In the genomic region with DNA sequence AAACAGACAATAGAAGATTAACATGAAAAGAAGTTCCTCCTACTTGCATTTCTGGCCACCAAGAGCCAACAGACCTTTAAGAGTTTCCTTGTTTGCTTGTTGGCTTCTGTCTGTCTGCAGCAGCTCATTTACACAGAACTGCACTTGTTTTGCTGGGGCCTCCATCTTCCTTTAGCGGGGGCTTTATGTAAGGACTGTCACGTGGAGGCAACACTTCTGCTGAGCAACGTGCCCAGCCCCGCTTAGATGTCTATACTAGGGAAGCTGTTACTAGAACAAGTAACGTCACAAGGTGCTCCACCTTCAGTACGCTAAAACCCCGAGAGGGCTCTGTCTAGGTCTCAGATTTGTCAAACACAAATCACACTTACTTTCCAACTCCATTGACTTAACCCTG, we compare ENCODE assay signal across 22 cellular contexts.
DNase-seq lines count a peak whose midpoint lies in the region; ATAC-seq and TF ChIP-seq lines count a peak whose summit lies in the region.
"Had no signal": no experiment of that assay in that cellular context is flagged by ENCODE, and none has a peak within 500 bp of the region (broad histone marks: within the 10 kb centered on the region; RNA-seq: fewer than 3 reads in every experiment).

No MANE protein-coding gene starts in this region.

- no peaks in the 10 kb centered on the region for H4K20me1 ChIP-seq in neural progenitor cell (ENCODE audit: low read depth)

- no peaks in the 10 kb centered on the region for H3K9me3 Mint-ChIP-seq in neural progenitor cell
- H3K9me3 Mint-ChIP-seq in activated CD4-positive, alpha-beta T cell treated with anti-CD3 and anti-CD28 coated beads, Interleukin-2, amount 10 ng/mL, durations not matched to agents 24 days and 14 days, result no peaks in the 10 kb centered on the region
- H3K9me3 Mint-ChIP-seq: IgD-negative memory B cell had no signal

- no peaks in the 10 kb centered on the region for H3F3A ChIP-seq in neural progenitor cell (ENCODE audit: low read depth)

- H3K4me1 ChIP-seq in neural progenitor cell (peaks cover 8% of the 10 kb centered on the region), mucosa of descending colon (ENCODE audit: low read depth) (no peaks in the 10 kb centered on the region)
- no peaks in the 10 kb centered on the region for H3K4me1 ChIP-seq in effector memory CD4-positive, alpha-beta T cell (ENCODE audit: control insufficient read depth, insufficient read depth, low read length, poor library complexity, severe bottlenecking)

- ATAC-seq in mucosa of descending colon, result no peak
- ATAC-seq: HCT116, Panc1 had no signal

- intact Hi-C loops in mucosa of descending colon (cut with DNase I, micrococcal nuclease), result no loop called here
- intact Hi-C loops in activated CD4-positive, alpha-beta T cell treated with anti-CD3 and anti-CD28 coated beads, Interleukin-2, amount 10 ng/mL, durations not matched to agents 24 days and 14 days (cut with micrococcal nuclease), result no loop called here

- peaks cover 35% of the 10 kb centered on the region for H3K27me3 ChIP-seq in neural progenitor cell
- no peaks in the 10 kb centered on the region for H3K27me3 ChIP-seq in effector memory CD4-positive, alpha-beta T cell (replicated peaks; ENCODE audit: control insufficient read depth, insufficient read depth, low read length, poor library complexity, severe bottlenecking)

- DNase-seq in DMS153 (lab: John Stamatoyannopoulos, UW) (peak; percentile 13), DMS153 treated with DMSO at 0.1 percent for 48 hours (lab: John Stamatoyannopoulos, UW; ENCODE audit: unreplicated experiment) (no peak), neural progenitor cell (ENCODE audit: low spot score) (no peak), mucosa of descending colon (no peak)
- DNase-seq in activated CD4-positive, alpha-beta T cell treated with anti-CD3 and anti-CD28 coated beads, Interleukin-2, amount 10 ng/mL, durations not matched to agents 24 days and 14 days, result no peak
- DNase-seq in effector memory CD4-positive, alpha-beta T cell, result no peak
- DNase-seq: CD4-positive, CD25-positive, alpha-beta regulatory T cell; DMS53; GOT3; MM.1S; NCI-H2029; NCI-H2171; NCI-H446; NCI-H69; SHP77 had no signal

- no peak overlapping the region for H3K4me3 Mint-ChIP-seq in neural progenitor cell
- H3K4me3 Mint-ChIP-seq in activated CD4-positive, alpha-beta T cell treated with anti-CD3 and anti-CD28 coated beads, Interleukin-2, amount 10 ng/mL, durations not matched to agents 24 days and 14 days, result no peak overlapping the region
- H3K4me3 Mint-ChIP-seq: CD4-positive, CD25-positive, alpha-beta regulatory T cell; IgD-negative memory B cell had no signal

- no peak for TF ChIP-seq CTCF in neural progenitor cell (IDR thresholded peaks at IDR 0.05)
- no peak for TF ChIP-seq CTCF in mucosa of descending colon (IDR thresholded peaks at IDR 0.05)

- H3K4me2 ChIP-seq in neural progenitor cell, result peak overlapping the region; percentile 8
- H3K4me2 ChIP-seq: KMS-11 had no signal

- no peaks in the 10 kb centered on the region for H3K36me3 Mint-ChIP-seq in neural progenitor cell
- H3K36me3 Mint-ChIP-seq in activated CD4-positive, alpha-beta T cell treated with anti-CD3 and anti-CD28 coated beads, Interleukin-2, amount 10 ng/mL, durations not matched to agents 24 days and 14 days (ENCODE audit: low read depth), result no peaks in the 10 kb centered on the region
- H3K36me3 Mint-ChIP-seq: CD4-positive, CD25-positive, alpha-beta regulatory T cell; IgD-negative memory B cell had no signal

- H3K27me3 Mint-ChIP-seq in neural progenitor cell (ENCODE audit: insufficient read depth, low read depth), result peaks cover 21% of the 10 kb centered on the region
- peaks cover 7% of the 10 kb centered on the region for H3K27me3 Mint-ChIP-seq in activated CD4-positive, alpha-beta T cell treated with anti-CD3 and anti-CD28 coated beads, Interleukin-2, amount 10 ng/mL, durations not matched to agents 24 days and 14 days

- H3K36me3 ChIP-seq in neural progenitor cell (no peaks in the 10 kb centered on the region), mucosa of descending colon (ENCODE audit: low read depth) (no peaks in the 10 kb centered on the region)
- H3K36me3 ChIP-seq in effector memory CD4-positive, alpha-beta T cell (ENCODE audit: control insufficient read depth, insufficient read depth, low read length), result no peaks in the 10 kb centered on the region

- H3K9me3 ChIP-seq in neural progenitor cell (ENCODE audit: low read depth), result no peaks in the 10 kb centered on the region
- no peaks in the 10 kb centered on the region for H3K9me3 ChIP-seq in mucosa of descending colon
- no peaks in the 10 kb centered on the region for H3K9me3 ChIP-seq in effector memory CD4-positive, alpha-beta T cell (ENCODE audit: control insufficient read depth, low read length)

- H3K9ac ChIP-seq in neural progenitor cell, result no peak overlapping the region
- H3K9ac ChIP-seq: KMS-11 had no signal

- peaks cover 14% of the 10 kb centered on the region for H3K4me1 Mint-ChIP-seq in neural progenitor cell
- H3K4me1 Mint-ChIP-seq in activated CD4-positive, alpha-beta T cell treated with anti-CD3 and anti-CD28 coated beads, Interleukin-2, amount 10 ng/mL, durations not matched to agents 24 days and 14 days, result no peaks in the 10 kb centered on the region
- H3K4me1 Mint-ChIP-seq: CD4-positive, CD25-positive, alpha-beta regulatory T cell; IgD-negative memory B cell had no signal

- H3K27ac Mint-ChIP-seq in neural progenitor cell, result no peak overlapping the region
- H3K27ac Mint-ChIP-seq in activated CD4-positive, alpha-beta T cell treated with anti-CD3 and anti-CD28 coated beads, Interleukin-2, amount 10 ng/mL, durations not matched to agents 24 days and 14 days, result no peak overlapping the region
- H3K27ac Mint-ChIP-seq: CD4-positive, CD25-positive, alpha-beta regulatory T cell; IgD-negative memory B cell had no signal

- H2AFZ ChIP-seq in neural progenitor cell (replicated peaks), result no peak overlapping the region

- no peaks in the 10 kb centered on the region for H3K79me2 ChIP-seq in neural progenitor cell (ENCODE audit: low read depth)

- H3K4me3 ChIP-seq in neural progenitor cell (no peak overlapping the region), mucosa of descending colon (no peak overlapping the region)
- H3K4me3 ChIP-seq in effector memory CD4-positive, alpha-beta T cell (ENCODE audit: insufficient read depth, low read depth, low read length, poor library complexity, severe bottlenecking), result no peak overlapping the region

- peak overlapping the region; percentile 5 for H3K27ac ChIP-seq in angular gyrus (ENCODE audit: low read depth, low read length)
- H3K27ac ChIP-seq in neural progenitor cell, result no peak overlapping the region
- H3K27ac ChIP-seq in effector memory CD4-positive, alpha-beta T cell (ENCODE audit: insufficient read depth, low read length, poor library complexity, severe bottlenecking), result no peak overlapping the region
- H3K27ac ChIP-seq: 22Rv1, KMS-11, RWPE1 had no signal
